ENCODE assay signal across 2 cellular contexts in the genomic region with DNA sequence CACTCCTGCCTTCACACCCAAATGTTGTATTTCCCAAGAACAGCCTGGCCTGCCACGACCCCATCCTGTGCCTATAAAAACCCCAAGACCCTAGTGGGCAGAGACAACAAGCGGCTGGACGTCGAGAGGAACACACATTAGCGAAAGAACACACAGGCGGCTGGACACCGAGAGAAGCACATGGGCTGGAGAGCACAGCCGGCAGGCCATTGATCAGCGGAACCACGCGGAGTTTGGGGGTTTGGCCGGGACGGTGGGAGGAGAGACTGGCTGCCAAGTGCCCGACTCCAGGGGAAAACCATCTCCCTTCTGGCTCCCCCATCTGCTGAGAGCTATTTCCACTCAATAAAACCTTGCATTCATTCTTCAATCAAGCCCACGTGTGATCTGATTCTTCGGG.
TF ChIP-seq lines count a peak whose summit lies in the region.

No MANE protein-coding gene starts in this region.

TF ChIP-seq in WTC11, 78 proteins besides CTCF, POLR2A, EP300 and RAD21:
- no peak for TF ChIP-seq CREM (CRISPR knock-in tag; IDR thresholded peaks at IDR 0.05)
- TF ChIP-seq JUN (CRISPR knock-in tag; IDR thresholded peaks at IDR 0.05) = no peak
- no peak for TF ChIP-seq ZNF138 (CRISPR knock-in tag; conservative IDR thresholded peaks at IDR 0.05)
- no peak for TF ChIP-seq ZNF396 (CRISPR knock-in tag; IDR thresholded peaks at IDR 0.05; ENCODE audit: borderline replicate concordance)
- TF ChIP-seq, protein P1, sequence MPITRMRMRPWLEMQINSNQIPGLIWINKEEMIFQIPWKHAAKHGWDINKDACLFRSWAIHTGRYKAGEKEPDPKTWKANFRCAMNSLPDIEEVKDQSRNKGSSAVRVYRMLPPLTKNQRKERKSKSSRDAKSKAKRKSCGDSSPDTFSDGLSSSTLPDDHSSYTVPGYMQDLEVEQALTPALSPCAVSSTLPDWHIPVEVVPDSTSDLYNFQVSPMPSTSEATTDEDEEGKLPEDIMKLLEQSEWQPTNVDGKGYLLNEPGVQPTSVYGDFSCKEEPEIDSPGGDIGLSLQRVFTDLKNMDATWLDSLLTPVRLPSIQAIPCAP (CRISPR knock-in tag; IDR thresholded peaks at IDR 0.05) = no peak
- no peak for TF ChIP-seq CBFB (CRISPR knock-in tag; IDR thresholded peaks at IDR 0.05; ENCODE audit: low read depth)
- no peak for TF ChIP-seq ZNF317 (CRISPR knock-in tag; IDR thresholded peaks at IDR 0.05; ENCODE audit: borderline replicate concordance, low read depth)
- TF ChIP-seq GTF2I (CRISPR knock-in tag; conservative IDR thresholded peaks at IDR 0.05) = no peak
- TF ChIP-seq GABPB1 (CRISPR knock-in tag; IDR thresholded peaks at IDR 0.05) = no peak
- TF ChIP-seq, protein P2, sequence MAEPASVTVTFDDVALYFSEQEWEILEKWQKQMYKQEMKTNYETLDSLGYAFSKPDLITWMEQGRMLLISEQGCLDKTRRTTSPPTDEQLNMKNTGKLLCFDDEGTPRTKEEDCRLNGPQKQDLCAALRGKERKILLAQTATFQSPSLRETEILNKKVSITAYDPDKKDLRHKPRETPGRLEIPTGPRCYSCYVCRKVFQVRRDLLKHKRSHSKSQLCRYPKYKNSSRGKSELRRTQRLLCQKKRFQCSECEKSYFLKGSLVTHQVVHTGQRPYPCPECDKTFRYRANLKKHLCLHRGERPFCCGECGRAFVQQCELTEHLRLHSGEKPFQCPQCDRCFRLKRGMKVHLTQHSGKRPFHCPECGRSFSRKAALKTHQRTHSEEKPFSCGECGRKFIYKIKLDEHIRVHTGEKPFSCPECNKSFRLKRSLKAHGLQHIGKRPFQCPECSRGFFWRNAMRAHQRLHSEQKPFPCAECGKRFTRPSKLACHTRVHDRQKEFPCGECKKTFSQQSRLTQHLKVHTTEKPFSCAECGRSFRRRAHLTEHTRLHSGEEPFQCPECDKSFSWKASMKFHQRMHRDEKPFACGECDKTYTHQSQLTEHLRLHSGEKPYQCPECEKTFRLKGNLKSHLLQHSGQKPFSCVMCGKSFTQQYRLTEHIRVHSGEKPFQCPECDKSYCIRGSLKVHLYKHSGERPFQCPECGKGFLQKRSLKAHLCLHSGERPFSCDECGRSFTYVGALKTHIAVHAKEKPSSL (CRISPR knock-in tag; conservative IDR thresholded peaks at IDR 0.05) = no peak
- no peak for TF ChIP-seq ZNF416 (CRISPR knock-in tag; IDR thresholded peaks at IDR 0.05)
- no peak for TF ChIP-seq ZBTB21 (CRISPR knock-in tag; IDR thresholded peaks at IDR 0.05; ENCODE audit: borderline replicate concordance)
- TF ChIP-seq ZNF121 (CRISPR knock-in tag; IDR thresholded peaks at IDR 0.05) = no peak
- no peak for TF ChIP-seq RORB (CRISPR knock-in tag; IDR thresholded peaks at IDR 0.05)
- TF ChIP-seq, protein P3, sequence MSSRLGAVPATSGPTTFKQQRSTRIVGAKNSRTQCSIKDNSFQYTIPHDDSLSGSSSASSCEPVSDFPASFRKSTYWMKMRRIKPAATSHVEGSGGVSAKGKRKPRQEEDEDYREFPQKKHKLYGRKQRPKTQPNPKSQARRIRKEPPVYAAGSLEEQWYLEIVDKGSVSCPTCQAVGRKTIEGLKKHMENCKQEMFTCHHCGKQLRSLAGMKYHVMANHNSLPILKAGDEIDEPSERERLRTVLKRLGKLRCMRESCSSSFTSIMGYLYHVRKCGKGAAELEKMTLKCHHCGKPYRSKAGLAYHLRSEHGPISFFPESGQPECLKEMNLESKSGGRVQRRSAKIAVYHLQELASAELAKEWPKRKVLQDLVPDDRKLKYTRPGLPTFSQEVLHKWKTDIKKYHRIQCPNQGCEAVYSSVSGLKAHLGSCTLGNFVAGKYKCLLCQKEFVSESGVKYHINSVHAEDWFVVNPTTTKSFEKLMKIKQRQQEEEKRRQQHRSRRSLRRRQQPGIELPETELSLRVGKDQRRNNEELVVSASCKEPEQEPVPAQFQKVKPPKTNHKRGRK (CRISPR knock-in tag; IDR thresholded peaks at IDR 0.05; ENCODE audit: borderline replicate concordance) = no peak
- TF ChIP-seq, protein P4, sequence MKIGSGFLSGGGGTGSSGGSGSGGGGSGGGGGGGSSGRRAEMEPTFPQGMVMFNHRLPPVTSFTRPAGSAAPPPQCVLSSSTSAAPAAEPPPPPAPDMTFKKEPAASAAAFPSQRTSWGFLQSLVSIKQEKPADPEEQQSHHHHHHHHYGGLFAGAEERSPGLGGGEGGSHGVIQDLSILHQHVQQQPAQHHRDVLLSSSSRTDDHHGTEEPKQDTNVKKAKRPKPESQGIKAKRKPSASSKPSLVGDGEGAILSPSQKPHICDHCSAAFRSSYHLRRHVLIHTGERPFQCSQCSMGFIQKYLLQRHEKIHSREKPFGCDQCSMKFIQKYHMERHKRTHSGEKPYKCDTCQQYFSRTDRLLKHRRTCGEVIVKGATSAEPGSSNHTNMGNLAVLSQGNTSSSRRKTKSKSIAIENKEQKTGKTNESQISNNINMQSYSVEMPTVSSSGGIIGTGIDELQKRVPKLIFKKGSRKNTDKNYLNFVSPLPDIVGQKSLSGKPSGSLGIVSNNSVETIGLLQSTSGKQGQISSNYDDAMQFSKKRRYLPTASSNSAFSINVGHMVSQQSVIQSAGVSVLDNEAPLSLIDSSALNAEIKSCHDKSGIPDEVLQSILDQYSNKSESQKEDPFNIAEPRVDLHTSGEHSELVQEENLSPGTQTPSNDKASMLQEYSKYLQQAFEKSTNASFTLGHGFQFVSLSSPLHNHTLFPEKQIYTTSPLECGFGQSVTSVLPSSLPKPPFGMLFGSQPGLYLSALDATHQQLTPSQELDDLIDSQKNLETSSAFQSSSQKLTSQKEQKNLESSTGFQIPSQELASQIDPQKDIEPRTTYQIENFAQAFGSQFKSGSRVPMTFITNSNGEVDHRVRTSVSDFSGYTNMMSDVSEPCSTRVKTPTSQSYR (CRISPR knock-in tag; IDR thresholded peaks at IDR 0.05) = no peak

TF ChIP-seq in H1, 55 proteins besides CTCF, POLR2A, EP300 and RAD21:
- TF ChIP-seq SRF (IDR thresholded peaks at IDR 0.05; ENCODE audit: low read depth, low read length) (no peak), MAFK (IDR thresholded peaks at IDR 0.05; ENCODE audit: low read depth, low read length) (no peak), BACH1 (IDR thresholded peaks at IDR 0.05; ENCODE audit: low read length) (no peak), PHF8 (conservative IDR thresholded peaks at IDR 0.05; ENCODE audit: low read depth, low read length) (no peak)
- TF ChIP-seq, protein P5, sequence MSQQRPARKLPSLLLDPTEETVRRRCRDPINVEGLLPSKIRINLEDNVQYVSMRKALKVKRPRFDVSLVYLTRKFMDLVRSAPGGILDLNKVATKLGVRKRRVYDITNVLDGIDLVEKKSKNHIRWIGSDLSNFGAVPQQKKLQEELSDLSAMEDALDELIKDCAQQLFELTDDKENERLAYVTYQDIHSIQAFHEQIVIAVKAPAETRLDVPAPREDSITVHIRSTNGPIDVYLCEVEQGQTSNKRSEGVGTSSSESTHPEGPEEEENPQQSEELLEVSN (IDR thresholded peaks at IDR 0.05) = peak; percentile 69
- TF ChIP-seq, protein P6, sequence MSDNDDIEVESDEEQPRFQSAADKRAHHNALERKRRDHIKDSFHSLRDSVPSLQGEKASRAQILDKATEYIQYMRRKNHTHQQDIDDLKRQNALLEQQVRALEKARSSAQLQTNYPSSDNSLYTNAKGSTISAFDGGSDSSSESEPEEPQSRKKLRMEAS (IDR thresholded peaks at IDR 0.05) = peak; percentile 84
